8 cellular contexts compared by ENCODE assay signal in genomic region chr10:89283988-89284475, GRCh38. TPM values are rescaled to one million over a fixed set of nuclear protein-coding genes. Genes with fewer than 3 reads are reported as not detected.
DNase-seq lines count a peak whose midpoint lies in the region; ATAC-seq and TF ChIP-seq lines count a peak whose summit lies in the region.

No MANE protein-coding gene starts in this region.

- no peaks in the 10 kb centered on the region for H3K36me3 Mint-ChIP-seq in neural crest cell (ENCODE audit: low read depth)

- H3K27ac Mint-ChIP-seq in neural crest cell (ENCODE audit: unreplicated experiment) = peak overlapping the region; percentile 81

- no peaks in the 10 kb centered on the region for H3K27me3 Mint-ChIP-seq in neural crest cell (ENCODE audit: low read depth)

- no peak for ATAC-seq in HG03045 (IDR thresholded peaks at IDR 0.05; ENCODE audit: unreplicated experiment)
- ATAC-seq in stimulated activated naive CD8-positive, alpha-beta T cell treated with anti-CD3 and anti-CD28 coated beads, Interleukin-15, Interleukin-2, amounts not matched to agents 100 U/mL and 50 U/mL, for 24 hours = no peak
- no peak for ATAC-seq in GM19035 (IDR thresholded peaks at IDR 0.05; ENCODE audit: unreplicated experiment)

- peaks cover 4% of the 10 kb centered on the region for H3K9me3 Mint-ChIP-seq in neural crest cell

- DNase-seq in AG20443 (ENCODE audit: low spot score) = peak; percentile 81
- DNase-seq in NCI-H69 (lab: John Stamatoyannopoulos, UW) = peak; percentile 35
- peak; percentile 94 for DNase-seq in fibroblast of gingiva (ENCODE audit: low read depth)
- DNase-seq in neural crest cell (ENCODE audit: low read depth, low spot score) = no peak
- DNase-seq in stimulated activated CD4-positive, alpha-beta T cell treated with anti-CD3 and anti-CD28 coated beads, Interleukin-2, amount 100 ng/mL, for 48 hours = no peak
- DNase-seq in stimulated activated naive CD8-positive, alpha-beta T cell treated with anti-CD3 and anti-CD28 coated beads, Interleukin-15, Interleukin-2, amounts not matched to agents 100 U/mL and 50 U/mL, for 24 hours = no peak

- TF ChIP-seq CTCF in neural crest cell (conservative IDR thresholded peaks at IDR 0.05) = no peak

- H3K4me3 Mint-ChIP-seq in neural crest cell = peak overlapping the region; percentile 52

- H3K4me1 Mint-ChIP-seq in neural crest cell = peaks cover 21% of the 10 kb centered on the region

RNA-seq across cellular contexts. Expression of gene IFIT2, which starts 17.8 kb away (rescaled TPM):
- total RNA-seq in neural crest cell = 0.09 and 0.12 TPM in 2 replicates

RNA-seq across cellular contexts. Expression of gene LIPA, which starts 32.5 kb away (rescaled TPM):
- 37.2 and 38.1 TPM in 2 replicates for total RNA-seq in neural crest cell

RNA-seq across cellular contexts. Expression of gene IFIT3, which starts 43.8 kb away (rescaled TPM):
- total RNA-seq in neural crest cell = 1.3 and 1.8 TPM in 2 replicates

Comparison
In these comparisons a context has a peak if more than half of its experiments do, and no peak if none do; other contexts are left out.
1. DNase-seq: peak in AG20443 (single experiment), NCI-H69 (single experiment) and fibroblast of gingiva (single experiment); none in neural crest cell (single experiment), stimulated activated CD4-positive, alpha-beta T cell treated with anti-CD3 and anti-CD28 coated beads, Interleukin-2, amount 100 ng/mL, for 48 hours (0 of 2) and stimulated activated naive CD8-positive, alpha-beta T cell treated with anti-CD3 and anti-CD28 coated beads, Interleukin-15, Interleukin-2, amounts not matched to agents 100 U/mL and 50 U/mL, for 24 hours (single experiment).